ENCODE assay signal across 26 cellular contexts in the genomic region with DNA sequence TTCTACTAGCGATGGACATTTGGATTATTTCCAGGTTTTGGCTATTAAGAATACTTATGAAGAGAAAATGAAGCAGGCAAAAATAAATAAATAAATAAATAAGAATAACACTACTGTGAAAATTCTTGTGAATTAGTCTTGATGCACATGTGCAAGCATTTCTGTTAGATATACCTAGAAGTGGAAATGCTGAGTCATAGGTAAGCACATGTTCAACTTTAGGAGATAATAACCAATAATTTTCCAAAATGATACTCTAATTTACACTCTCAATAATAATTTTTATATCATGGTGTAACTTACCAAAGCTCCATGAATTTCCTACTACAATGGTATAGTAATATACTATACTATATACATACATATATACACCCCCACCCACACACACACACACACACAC.
"Had no signal": no experiment of that assay in that cellular context is flagged by ENCODE, and none has a peak within 500 bp of the region (broad histone marks: within the 10 kb centered on the region; RNA-seq: fewer than 3 reads in every experiment).

No MANE protein-coding gene starts in this region.

- ATAC-seq: WTC11 had no signal

- H3K9me3 Mint-ChIP-seq: activated naive CD4-positive, alpha-beta T cell treated with anti-CD3 and anti-CD28 coated beads for 36 hours; brain; central memory CD8-positive, alpha-beta T cell; WTC11 had no signal

- H3K4me1 ChIP-seq: Peyer's patch, SJCRH30 had no signal

- DNase-seq: activated CD4-positive, alpha-beta T cell treated with anti-CD3 and anti-CD28 coated beads for 48 hours; activated CD4-positive, alpha-beta T cell treated with anti-CD3 and anti-CD28 coated beads, Interleukin-2, amount 50 U/mL, for 4 hours; activated CD4-positive, CD25-positive, alpha-beta regulatory T cell treated with anti-CD3 and anti-CD28 coated beads, Interleukin-2, amount 50 U/mL, for 72 hours; activated CD8-positive, alpha-beta memory T cell treated with anti-CD3 and anti-CD28 coated beads, Interleukin-2, amount 50 U/mL, for 4 hours; activated gamma-delta T cell; activated naive CD4-positive, alpha-beta T cell treated with anti-CD3 and anti-CD28 coated beads for 36 hours; activated T-cell treated with anti-CD3 and anti-CD28 coated beads, Interleukin-2, amount 50 U/mL, for 1 hour; amygdala; MG63; NCI-H1105 treated with DMSO at 0.1 percent for 48 hours; NCI-H1436 treated with DMSO at 0.1 percent for 48 hours; NCI-H187; NCI-H2081; NCI-H510A treated with DMSO at 0.1 percent for 48 hours; NCI-H69; NK-92 treated with Interleukin-12 subunit alpha and Interleukin-12 subunit beta, amount 100 ng/mL, for 24 hours; Peyer's patch; Right ventricle myocardium superior; SJCRH30; SK-N-SH; T-helper 1 cell had no signal

- H3K4me1 Mint-ChIP-seq: brain; central memory CD8-positive, alpha-beta T cell; WTC11 had no signal

- H3K9me3 ChIP-seq: MG63, Peyer's patch, SJCRH30, SK-N-SH had no signal

- FAIRE-seq: astrocyte had no signal

- H3K4me3 ChIP-seq: MG63, Peyer's patch, SJCRH30 had no signal

- H3K27ac ChIP-seq: Peyer's patch, RWPE1, SJCRH30 had no signal

- H3K4me2 ChIP-seq: SK-N-SH had no signal

- H3K4me3 Mint-ChIP-seq: activated naive CD4-positive, alpha-beta T cell treated with anti-CD3 and anti-CD28 coated beads for 36 hours; brain; central memory CD8-positive, alpha-beta T cell; WTC11 had no signal

- H3K27ac Mint-ChIP-seq: brain, WTC11 had no signal

- H3K27me3 Mint-ChIP-seq: central memory CD8-positive, alpha-beta T cell had no signal
